ENCODE assay signal across 1 cellular context in the genomic region with DNA sequence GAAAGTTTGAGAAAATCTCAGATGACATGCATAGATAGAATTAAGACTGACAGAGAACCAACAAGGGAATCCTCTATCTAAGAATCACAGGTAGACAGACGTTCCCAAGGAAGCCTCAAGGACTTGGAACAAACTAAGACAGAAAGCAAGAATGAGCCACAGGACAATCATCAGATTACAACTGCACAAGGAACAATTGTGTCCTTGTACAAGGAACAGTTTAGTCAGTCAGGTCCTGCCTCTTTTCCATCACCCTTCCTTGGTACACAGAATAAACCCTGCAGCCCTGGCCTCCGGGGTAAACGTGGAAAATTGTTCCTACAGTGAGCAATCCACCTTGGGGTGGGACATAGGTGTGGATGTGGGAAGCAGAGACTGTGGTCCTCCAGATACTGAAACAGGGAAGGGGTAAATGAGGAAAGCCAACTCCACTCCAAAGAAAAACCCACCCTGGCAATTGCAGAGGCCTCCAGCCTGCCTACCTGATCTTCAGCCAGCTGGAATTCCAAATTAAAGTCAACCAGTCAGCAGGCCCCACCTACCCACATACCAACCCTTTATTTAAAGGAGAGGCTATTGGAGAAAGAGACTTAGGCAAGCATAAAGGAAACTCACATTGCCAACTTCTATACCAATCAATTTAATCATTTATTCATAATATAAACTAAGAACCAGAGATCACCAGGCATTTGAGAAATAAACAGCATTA.
TF ChIP-seq lines count a peak whose summit lies in the region.

No MANE protein-coding gene starts in this region.

TF ChIP-seq in WTC11, 78 proteins besides CTCF, POLR2A, EP300 and RAD21 (continued from another document):
- TF ChIP-seq NFE2L1 (CRISPR knock-in tag; IDR thresholded peaks at IDR 0.05) (no peak), GTF2I (CRISPR knock-in tag; conservative IDR thresholded peaks at IDR 0.05) (no peak), SP1 (CRISPR knock-in tag; conservative IDR thresholded peaks at IDR 0.05) (no peak)
- TF ChIP-seq, protein P1, sequence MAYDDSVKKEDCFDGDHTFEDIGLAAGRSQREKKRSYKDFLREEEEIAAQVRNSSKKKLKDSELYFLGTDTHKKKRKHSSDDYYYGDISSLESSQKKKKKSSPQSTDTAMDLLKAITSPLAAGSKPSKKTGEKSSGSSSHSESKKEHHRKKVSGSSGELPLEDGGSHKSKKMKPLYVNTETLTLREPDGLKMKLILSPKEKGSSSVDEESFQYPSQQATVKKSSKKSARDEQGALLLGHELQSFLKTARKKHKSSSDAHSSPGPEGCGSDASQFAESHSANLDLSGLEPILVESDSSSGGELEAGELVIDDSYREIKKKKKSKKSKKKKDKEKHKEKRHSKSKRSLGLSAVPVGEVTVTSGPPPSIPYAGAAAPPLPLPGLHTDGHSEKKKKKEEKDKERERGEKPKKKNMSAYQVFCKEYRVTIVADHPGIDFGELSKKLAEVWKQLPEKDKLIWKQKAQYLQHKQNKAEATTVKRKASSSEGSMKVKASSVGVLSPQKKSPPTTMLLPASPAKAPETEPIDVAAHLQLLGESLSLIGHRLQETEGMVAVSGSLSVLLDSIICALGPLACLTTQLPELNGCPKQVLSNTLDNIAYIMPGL (CRISPR knock-in tag; IDR thresholded peaks at IDR 0.05): no peak
TF ChIP-seq in WTC11: peak in this region for 0.
